19 cellular contexts compared by ENCODE assay signal in the genomic region with DNA sequence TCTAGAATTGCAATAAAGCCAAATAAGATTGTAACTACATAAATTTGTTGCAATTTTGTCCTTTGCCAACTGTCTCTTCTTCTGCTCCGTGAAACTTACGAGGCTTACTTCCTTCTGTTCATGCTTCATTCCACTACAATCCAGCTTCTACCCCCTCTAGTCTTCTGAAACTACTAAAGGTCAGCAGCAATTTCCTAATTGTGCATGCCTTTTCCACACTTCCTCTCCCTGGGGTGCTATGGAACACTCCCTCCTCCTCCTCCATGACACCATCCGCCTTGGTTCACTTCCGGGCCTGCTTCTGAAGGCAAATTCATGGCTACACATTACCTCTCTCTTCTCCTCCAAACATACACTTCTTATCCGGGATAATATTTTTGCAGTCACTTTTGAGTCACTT. TPM values are rescaled to one million over a fixed set of nuclear protein-coding genes. Genes with fewer than 3 reads are reported as not detected.
DNase-seq lines count a peak whose midpoint lies in the region; ATAC-seq and TF ChIP-seq lines count a peak whose summit lies in the region.
"Had no signal": no experiment of that assay in that cellular context is flagged by ENCODE, and none has a peak within 500 bp of the region (broad histone marks: within the 10 kb centered on the region; RNA-seq: fewer than 3 reads in every experiment).

No MANE protein-coding gene starts in this region.

- TF ChIP-seq CTCF in Caco-2 (IDR thresholded peaks at IDR 0.05; ENCODE audit: insufficient read depth in 1 of 2, low read depth in 1 of 2, low read length in 1 of 2, severe bottlenecking in 1 of 2, unreplicated experiment in 1 of 2) (no peak), neutrophil (IDR thresholded peaks at IDR 0.05) (no peak)

- CTCF ChIA-PET in Caco-2 (lab: Charles Lee) = no interaction called here

- H3K9ac ChIP-seq in endocrine pancreas (ENCODE audit: control insufficient read depth, insufficient read depth, low read length) = no peak overlapping the region

- H3K27ac Mint-ChIP-seq in Caco-2 (ENCODE audit: unreplicated experiment) = peak overlapping the region; percentile 2
- H3K27ac Mint-ChIP-seq: natural killer cell treated with Interleukin-12 subunit alpha and Interleukin-12 subunit beta and Interleukin-15 and Interleukin-18, amount 100 ng/mL, for 72 hours had no signal

- H3K4me3 Mint-ChIP-seq in Caco-2 (ENCODE audit: unreplicated experiment) = no peak overlapping the region
- H3K4me3 Mint-ChIP-seq: activated naive CD4-positive, alpha-beta T cell treated with anti-CD3 and anti-CD28 coated beads for 36 hours; natural killer cell treated with Interleukin-12 subunit alpha and Interleukin-12 subunit beta and Interleukin-15 and Interleukin-18, amount 100 ng/mL, for 72 hours had no signal

- H3K4me1 ChIP-seq in Caco-2 (peaks cover 53% of the 10 kb centered on the region), endocrine pancreas (ENCODE audit: control insufficient read depth, insufficient read depth, low read length) (no peaks in the 10 kb centered on the region), neutrophil (ENCODE audit: control insufficient read depth in 1 of 2, insufficient read depth in 1 of 2, low read depth in 1 of 2, low read length in 1 of 2) (peaks cover 41 to 48% of the 10 kb centered on the region in 2 experiments), SJCRH30 (peaks cover 5% of the 10 kb centered on the region; the same call in 1 of the 2 replicates)

- intact Hi-C loops in Caco-2 (cut with micrococcal nuclease; ENCODE audit: unreplicated experiment) = no loop called here

- H3K36me3 Mint-ChIP-seq in Caco-2 (ENCODE audit: insufficient read depth, unreplicated experiment) = no peaks in the 10 kb centered on the region

- H3K4me1 Mint-ChIP-seq in Caco-2 (ENCODE audit: low read depth, unreplicated experiment) = peaks cover 24% of the 10 kb centered on the region

- ATAC-seq in GM18511 (IDR thresholded peaks at IDR 0.05; ENCODE audit: unreplicated experiment) = peak; percentile 0
- ATAC-seq: natural killer cell treated with Interleukin-12 subunit alpha and Interleukin-12 subunit beta and Interleukin-15 and Interleukin-18, amount 100 ng/mL, for 72 hours had no signal

- no peaks in the 10 kb centered on the region for H3K27me3 ChIP-seq in Caco-2 (replicated peaks; ENCODE audit: control insufficient read depth, insufficient read depth, low read length)
- H3K27me3 ChIP-seq in endocrine pancreas (ENCODE audit: control insufficient read depth, insufficient read depth, low read length) = no peaks in the 10 kb centered on the region
- no peaks in the 10 kb centered on the region for H3K27me3 ChIP-seq in neutrophil
- H3K27me3 ChIP-seq in SJCRH30 = no peaks in the 10 kb centered on the region

- no peaks in the 10 kb centered on the region for H3K9me3 ChIP-seq in Caco-2
- H3K9me3 ChIP-seq in endocrine pancreas (ENCODE audit: control insufficient read depth, low read length) = no peaks in the 10 kb centered on the region
- no peaks in the 10 kb centered on the region for H3K9me3 ChIP-seq in neutrophil
- no peaks in the 10 kb centered on the region for H3K9me3 ChIP-seq in SJCRH30 (replicated peaks)

- H3K9me3 Mint-ChIP-seq in Caco-2 (ENCODE audit: unreplicated experiment) = no peaks in the 10 kb centered on the region
- H3K9me3 Mint-ChIP-seq: activated naive CD4-positive, alpha-beta T cell treated with anti-CD3 and anti-CD28 coated beads for 36 hours; natural killer cell treated with Interleukin-12 subunit alpha and Interleukin-12 subunit beta and Interleukin-15 and Interleukin-18, amount 100 ng/mL, for 72 hours had no signal

- no peak overlapping the region for H3K4me3 ChIP-seq in Caco-2 (ENCODE audit: low read depth, low read length)
- H3K4me3 ChIP-seq in endocrine pancreas (ENCODE audit: control insufficient read depth, insufficient read depth, low read length) = peak overlapping the region; percentile 57
- no peak overlapping the region for H3K4me3 ChIP-seq in neutrophil (ENCODE audit: low read depth in 1 of 2, low read length in 1 of 2)
- no peak overlapping the region for H3K4me3 ChIP-seq in SJCRH30

- no peak for DNase-seq in Caco-2
- no peak for DNase-seq in 8988T
- no peak for DNase-seq in GM03348 (ENCODE audit: low spot score)
- no peak for DNase-seq in SJCRH30
- DNase-seq: activated CD4-positive, alpha-beta T cell treated with anti-CD3 and anti-CD28 coated beads, Interleukin-2, amount 50 U/mL, for 4 hours; activated CD8-positive, alpha-beta memory T cell treated with anti-CD3 and anti-CD28 coated beads, Interleukin-2, amount 50 U/mL, for 48 hours; activated naive CD4-positive, alpha-beta T cell treated with anti-CD3 and anti-CD28 coated beads for 36 hours; anterior cingulate cortex; caudate nucleus; MV-4-11; NCI-H1694 treated with DMSO at 0.1 percent for 48 hours; NCI-H345; SIG-M5; T-helper 1 cell had no signal

- H3K27ac ChIP-seq in neutrophil (peak overlapping the region; percentile 72), SJCRH30 (no peak overlapping the region)
- H3K27ac ChIP-seq: epithelial cell of prostate had no signal

- BruUV-seq in Caco-2 (replicated peaks; lab: Mats Ljungman, UMichigan) = no TSS peak

- POLR2A ChIA-PET in Caco-2 (lab: Charles Lee) = interaction anchor here (0.7 kb wide), 1 partner anchor 941 kb away, joined by 4 read pairs; no protein-coding TSS in a partner anchor

- peaks cover under 1% of the 10 kb centered on the region; the same call in 1 of the 2 replicates for H3K36me3 ChIP-seq in Caco-2 (ENCODE audit: control insufficient read depth, insufficient read depth, low read length)
- no peaks in the 10 kb centered on the region for H3K36me3 ChIP-seq in endocrine pancreas (ENCODE audit: control insufficient read depth, insufficient read depth, low read length)
- peaks cover 5% of the 10 kb centered on the region for H3K36me3 ChIP-seq in neutrophil
- no peaks in the 10 kb centered on the region for H3K36me3 ChIP-seq in SJCRH30

- no peaks in the 10 kb centered on the region for H3K27me3 Mint-ChIP-seq in Caco-2 (ENCODE audit: insufficient read depth, unreplicated experiment)
- H3K27me3 Mint-ChIP-seq: natural killer cell treated with Interleukin-12 subunit alpha and Interleukin-12 subunit beta and Interleukin-15 and Interleukin-18, amount 100 ng/mL, for 72 hours had no signal

RNA-seq across cellular contexts. Expression of a gene that starts 11.1 kb away (rescaled TPM):
- 25.4 and 27.5 TPM in 2 replicates for total RNA-seq in Caco-2 (2022)
- total RNA-seq in SJCRH30 (2014; rRNA removed; shearing (Covaris generic)) = not detected in 2 replicates

Comparison
In these comparisons a context has a peak if more than half of its experiments do, and no peak if none do; other contexts are left out.
1. RNA of a gene that starts 11.1 kb away (total RNA-seq): 25.4 to 27.5 TPM in Caco-2; not detected in SJCRH30; every median in the first group is over 10 times any median in the second.